In genomic region chr18:24014062-24014985, GRCh38 we compare ENCODE assay signal across 8 cellular contexts. TPM values are rescaled to one million over a fixed set of nuclear protein-coding genes. Genes with fewer than 3 reads are reported as not detected.
DNase-seq lines count a peak whose midpoint lies in the region; ATAC-seq and TF ChIP-seq lines count a peak whose summit lies in the region.

Gene TTC39C, plus strand, starts transcription at chr18:24014754. Its CDS starts 118 bp downstream, at chr18:24014872.

- TF ChIP-seq CTCF in DND-41 (IDR thresholded peaks at IDR 0.05; ENCODE audit: borderline replicate concordance, extremely low read depth, low read length, poor library complexity, severe bottlenecking) (peak; percentile 6), MM.1S (IDR thresholded peaks at IDR 0.05; ENCODE audit: low read length) (no peak), ascending aorta (IDR thresholded peaks at IDR 0.05) (no peak)

- ATAC-seq in DND-41 (ENCODE audit: insufficient read depth, low read depth): peak; percentile 62
- ATAC-seq in GM21825 (IDR thresholded peaks at IDR 0.05; ENCODE audit: unreplicated experiment): peak; percentile 33

- peak within 1 kb of the TSS; percentile 92 for H3K4me3 Mint-ChIP-seq in T-helper 2 cell treated with Interferon-gamma antibody and Interleukin-4, amounts not matched to agents 5 μg/mL and 100 μg/mL, for 36 hours

- no CpG with 5 or more reads among the region's 118 CpGs for WGBS in iPS DF 6.9 (ENCODE audit: insufficient coverage, insufficient read length)

- H3K79me2 ChIP-seq in DND-41 (ENCODE audit: insufficient read depth, low read length) (peaks cover 44% of the 10 kb centered on the region), MM.1S (ENCODE audit: low read length) (no peaks in the 10 kb centered on the region)

- DNase-seq in DND-41 (peak; percentile 77), MM.1S (peak; percentile 36), ascending aorta (ENCODE audit: low spot score in 2 of 2) (peak in 1 of 2 donors; percentile 86), iPS DF 6.9 (ENCODE audit: low read depth, low spot score) (no peak), skeletal muscle cell (ENCODE audit: low read depth) (no peak), DMS153 treated with DMSO at 0.1 percent for 48 hours (lab: John Stamatoyannopoulos, UW; ENCODE audit: unreplicated experiment) (no peak)
- DNase-seq in T-helper 2 cell treated with Interferon-gamma antibody and Interleukin-4, amounts not matched to agents 5 μg/mL and 100 μg/mL, for 36 hours (ENCODE audit: low spot score): peak; percentile 91

- H3K4me3 ChIP-seq in DND-41 (ENCODE audit: low read depth in 1 of 2, low read length in 2 of 2) (peak within 1 kb of the TSS; percentile 71 to 76), MM.1S (ENCODE audit: low read length) (peak within 1 kb of the TSS; percentile 69), ascending aorta (peak within 1 kb of the TSS; percentile 91 to 96), iPS DF 6.9 (ENCODE audit: low read length) (peak within 1 kb of the TSS; percentile 97), skeletal muscle cell (ENCODE audit: low read depth, low read length) (peak within 1 kb of the TSS; percentile 88)

- H3K36me3 ChIP-seq in DND-41 (ENCODE audit: insufficient read depth, low read length): 0 out of 2 replicates have a peak, but pooled peaks cover 7% of the 10 kb centered on the region
- no peaks in the 10 kb centered on the region for H3K36me3 ChIP-seq in MM.1S (replicated peaks; ENCODE audit: insufficient read depth, low read length)
- H3K36me3 ChIP-seq in ascending aorta: no peaks in the 10 kb centered on the region
- H3K36me3 ChIP-seq in iPS DF 6.9 (ENCODE audit: control insufficient read depth, insufficient read depth, low read length): no peaks in the 10 kb centered on the region; the same call in 1 of the 2 replicates

- H3K9me3 ChIP-seq in DND-41 (ENCODE audit: insufficient read depth, low read length, severe bottlenecking): no peaks in the 10 kb centered on the region
- no peaks in the 10 kb centered on the region for H3K9me3 ChIP-seq in MM.1S (replicated peaks; ENCODE audit: insufficient read depth, low read length)
- no peaks in the 10 kb centered on the region for H3K9me3 ChIP-seq in ascending aorta
- no peaks in the 10 kb centered on the region for H3K9me3 ChIP-seq in iPS DF 6.9 (ENCODE audit: control insufficient read depth, insufficient read depth, low read length)

- H3K4me1 ChIP-seq in DND-41 (ENCODE audit: insufficient read depth, low read length) (peaks cover 90% of the 10 kb centered on the region), MM.1S (ENCODE audit: low read length) (peaks cover 53% of the 10 kb centered on the region), ascending aorta (peaks cover 4 to 8% of the 10 kb centered on the region in 2 donors), iPS DF 6.9 (ENCODE audit: control insufficient read depth, insufficient read depth, low read length) (peaks cover 8% of the 10 kb centered on the region)

- H3K27me3 ChIP-seq in DND-41 (ENCODE audit: insufficient read depth, low read length, poor library complexity): no peaks in the 10 kb centered on the region
- H3K27me3 ChIP-seq in MM.1S (replicated peaks; ENCODE audit: insufficient read depth, low read length): peaks cover 43% of the 10 kb centered on the region
- H3K27me3 ChIP-seq in ascending aorta: no peaks in the 10 kb centered on the region
- no peaks in the 10 kb centered on the region for H3K27me3 ChIP-seq in iPS DF 6.9 (ENCODE audit: control insufficient read depth, insufficient read depth, low read length)

- H3K27ac ChIP-seq in DND-41 (ENCODE audit: low read length): peak within 1 kb of the TSS; percentile 79
- no peak within 1 kb of the TSS for H3K27ac ChIP-seq in MM.1S (ENCODE audit: low read length)
- H3K27ac ChIP-seq in ascending aorta: peak within 1 kb of the TSS; percentile 76 to 85
- no peak within 1 kb of the TSS for H3K27ac ChIP-seq in iPS DF 6.9 (ENCODE audit: low read length)

- peaks cover 30% of the 10 kb centered on the region for H3K36me3 Mint-ChIP-seq in T-helper 2 cell treated with Interferon-gamma antibody and Interleukin-4, amounts not matched to agents 5 μg/mL and 100 μg/mL, for 36 hours (ENCODE audit: low read depth)

- peak within 1 kb of the TSS; percentile 79 for H2AFZ ChIP-seq in DND-41 (ENCODE audit: low read depth, low read length)
- peak within 1 kb of the TSS; percentile 59 for H2AFZ ChIP-seq in MM.1S (ENCODE audit: low read length)

- H4K20me1 ChIP-seq in DND-41 (ENCODE audit: insufficient read depth, low read length): peaks cover 31% of the 10 kb centered on the region
- H4K20me1 ChIP-seq in MM.1S (ENCODE audit: insufficient read depth, low read length): no peaks in the 10 kb centered on the region; the same call in 1 of the 2 replicates

- no peaks in the 10 kb centered on the region for H3K9me2 ChIP-seq in MM.1S (replicated peaks; ENCODE audit: insufficient read depth, low read length)

- H3K4me2 ChIP-seq in DND-41 (ENCODE audit: insufficient read depth, low read length): peak within 1 kb of the TSS; percentile 89
- peak within 1 kb of the TSS; percentile 97 for H3K4me2 ChIP-seq in MM.1S (ENCODE audit: low read depth, low read length)

- intact Hi-C loops in ascending aorta (cut with DNase I): loop anchor here (10.0 kb wide), 1 partner anchor 1340 kb away; the partner anchor contains the start of gene ZNF521

- peak within 1 kb of the TSS; percentile 80 for H3K27ac Mint-ChIP-seq in T-helper 2 cell treated with Interferon-gamma antibody and Interleukin-4, amounts not matched to agents 5 μg/mL and 100 μg/mL, for 36 hours

- H3K4me1 Mint-ChIP-seq in T-helper 2 cell treated with Interferon-gamma antibody and Interleukin-4, amounts not matched to agents 5 μg/mL and 100 μg/mL, for 36 hours (ENCODE audit: low read depth): peaks cover 69% of the 10 kb centered on the region

- no peaks in the 10 kb centered on the region for H3K9me3 Mint-ChIP-seq in T-helper 2 cell treated with Interferon-gamma antibody and Interleukin-4, amounts not matched to agents 5 μg/mL and 100 μg/mL, for 36 hours

- peaks cover 22% of the 10 kb centered on the region for H3F3A ChIP-seq in MM.1S (ENCODE audit: insufficient read depth, low read length)

- no peaks in the 10 kb centered on the region for H3K27me3 Mint-ChIP-seq in T-helper 2 cell treated with Interferon-gamma antibody and Interleukin-4, amounts not matched to agents 5 μg/mL and 100 μg/mL, for 36 hours (ENCODE audit: low read depth)

- H3K9ac ChIP-seq in DND-41 (ENCODE audit: low read depth, low read length): peak within 1 kb of the TSS; percentile 84
- H3K9ac ChIP-seq in MM.1S (ENCODE audit: low read length): peak within 1 kb of the TSS; percentile 29; the same call in 1 of the 2 replicates

RNA-seq across cellular contexts. Expression of gene TTC39C, which starts in this region (rescaled TPM):
- 18.2 TPM for total RNA-seq in ascending aorta

Comparison
In these comparisons a context has a peak if more than half of its experiments do, and no peak if none do; other contexts are left out.
1. DNase-seq: peak in DND-41 (single experiment), MM.1S (single experiment) and T-helper 2 cell treated with Interferon-gamma antibody and Interleukin-4, amounts not matched to agents 5 μg/mL and 100 μg/mL, for 36 hours (single experiment); none in iPS DF 6.9 (single experiment), skeletal muscle cell (single experiment) and DMS153 treated with DMSO at 0.1 percent for 48 hours (single experiment).
2. H3K27ac ChIP-seq: peak in DND-41 (single experiment) and ascending aorta (2 of 2); none in MM.1S (single experiment) and iPS DF 6.9 (single experiment).
3. Peak in every context shown above with its lines, with median percentiles within 50 percentile points of each other: H3K4me3 ChIP-seq.